Comparison of ENCODE assay signal across 9 cellular contexts in genomic region chr19:3699071-3699740, GRCh38. TPM values are rescaled to one million over a fixed set of nuclear protein-coding genes. Genes with fewer than 3 reads are reported as not detected.
DNase-seq lines count a peak whose midpoint lies in the region; ATAC-seq, FAIRE-seq and TF ChIP-seq lines count a peak whose summit lies in the region.
"Had no signal": no experiment of that assay in that cellular context is flagged by ENCODE, and none has a peak within 500 bp of the region (broad histone marks: within the 10 kb centered on the region; RNA-seq: fewer than 3 reads in every experiment).

No MANE protein-coding gene starts in this region.

- no peak for ATAC-seq in CD8-positive, alpha-beta T cell
- no peak for ATAC-seq in HG03565 (IDR thresholded peaks at IDR 0.05; ENCODE audit: unreplicated experiment)

- H3K4me3 ChIP-seq in CD8-positive, alpha-beta T cell (ENCODE audit: low read depth, low read length) = peak overlapping the region; percentile 63
- peak overlapping the region; percentile 76 for H3K4me3 ChIP-seq in HUES48 (ENCODE audit: low read depth, low read length)

- H3K27me3 ChIP-seq in CD8-positive, alpha-beta T cell (ENCODE audit: insufficient read depth, low read length) = no peaks in the 10 kb centered on the region
- no peaks in the 10 kb centered on the region for H3K27me3 ChIP-seq in HUES48 (ENCODE audit: control insufficient read depth, insufficient read depth, low read length)

- DNase-seq in CD8-positive, alpha-beta T cell = peak in 1 of 7 experiments; percentile 26
- DNase-seq in activated CD4-positive, alpha-beta memory T cell treated with anti-CD3 and anti-CD28 coated beads for 36 hours = peak; percentile 50
- peak; percentile 49 for DNase-seq in fibroblast of peridontal ligament (ENCODE audit: extremely low read depth)
- peak; percentile 35 for DNase-seq in nephron progenitor cell
- DNase-seq in urothelium cell line (ENCODE audit: low spot score) = no peak
- DNase-seq in COLO829 (ENCODE audit: low spot score) = no peak

- no peak overlapping the region for H3K9ac ChIP-seq in HUES48 (ENCODE audit: low read depth, low read length)

- H3K36me3 ChIP-seq in CD8-positive, alpha-beta T cell (ENCODE audit: insufficient read depth, low read length) = no peaks in the 10 kb centered on the region
- H3K36me3 ChIP-seq in HUES48 (ENCODE audit: control insufficient read depth, insufficient read depth, low read length) = no peaks in the 10 kb centered on the region

- H3K27me3 Mint-ChIP-seq in CD8-positive, alpha-beta T cell (ENCODE audit: low read depth) = no peaks in the 10 kb centered on the region
- H3K27me3 Mint-ChIP-seq in activated CD4-positive, alpha-beta memory T cell treated with anti-CD3 and anti-CD28 coated beads for 36 hours = no peaks in the 10 kb centered on the region
- H3K27me3 Mint-ChIP-seq in nephron progenitor cell (ENCODE audit: low read depth, poor library complexity) = no peaks in the 10 kb centered on the region

- CTCF ChIA-PET in CD8-positive, alpha-beta T cell (lab: Charles Lee) = interaction anchor here (1.1 to 16.6 kb wide), 4 partner anchors 11 to 39 kb away, joined by 3 to 160 read pairs (median 16); no protein-coding TSS in a partner anchor
- CTCF ChIA-PET in activated CD4-positive, alpha-beta memory T cell treated with anti-CD3 and anti-CD28 coated beads for 36 hours (lab: Charles Lee) = interaction anchor here (0.6 to 4.9 kb wide), 10 partner anchors 9 to 154 kb away, joined by 3 to 39 read pairs (median 4); partner anchors contain the start of gene MRPL54

- H3K4me3 Mint-ChIP-seq in CD8-positive, alpha-beta T cell = peak overlapping the region; percentile 88
- peak overlapping the region; percentile 90 for H3K4me3 Mint-ChIP-seq in activated CD4-positive, alpha-beta memory T cell treated with anti-CD3 and anti-CD28 coated beads for 36 hours
- H3K4me3 Mint-ChIP-seq in nephron progenitor cell = peak overlapping the region; percentile 90

- H3K4me1 Mint-ChIP-seq in CD8-positive, alpha-beta T cell (ENCODE audit: low read depth) = peaks cover 29% of the 10 kb centered on the region
- peaks cover 18% of the 10 kb centered on the region for H3K4me1 Mint-ChIP-seq in activated CD4-positive, alpha-beta memory T cell treated with anti-CD3 and anti-CD28 coated beads for 36 hours (ENCODE audit: low read depth)
- H3K4me1 Mint-ChIP-seq in nephron progenitor cell = peaks cover 32% of the 10 kb centered on the region

- H3K9me3 Mint-ChIP-seq in CD8-positive, alpha-beta T cell = no peaks in the 10 kb centered on the region
- H3K9me3 Mint-ChIP-seq in activated CD4-positive, alpha-beta memory T cell treated with anti-CD3 and anti-CD28 coated beads for 36 hours = no peaks in the 10 kb centered on the region
- no peaks in the 10 kb centered on the region for H3K9me3 Mint-ChIP-seq in nephron progenitor cell

- H3K36me3 Mint-ChIP-seq in CD8-positive, alpha-beta T cell = peaks cover 4% of the 10 kb centered on the region
- H3K36me3 Mint-ChIP-seq in activated CD4-positive, alpha-beta memory T cell treated with anti-CD3 and anti-CD28 coated beads for 36 hours = no peaks in the 10 kb centered on the region
- no peaks in the 10 kb centered on the region for H3K36me3 Mint-ChIP-seq in nephron progenitor cell (ENCODE audit: low read depth)

- intact Hi-C loops in CD8-positive, alpha-beta T cell (cut with DNase I, micrococcal nuclease) = no loop called here
- intact Hi-C loops in activated CD4-positive, alpha-beta memory T cell treated with anti-CD3 and anti-CD28 coated beads for 36 hours (cut with micrococcal nuclease) = no loop called here

- POLR2A ChIA-PET in CD8-positive, alpha-beta T cell (lab: Charles Lee) = interaction anchor here (1.1 to 2.5 kb wide), 4 partner anchors 9 to 145 kb away, joined by 3 to 21 read pairs (median 4); no protein-coding TSS in a partner anchor
- POLR2A ChIA-PET in activated CD4-positive, alpha-beta memory T cell treated with anti-CD3 and anti-CD28 coated beads for 36 hours (lab: Charles Lee) = interaction anchor here (2.0 kb wide), 1 partner anchor 11 kb away, joined by 5 read pairs; no protein-coding TSS in a partner anchor

- H3K4me1 ChIP-seq in CD8-positive, alpha-beta T cell (ENCODE audit: insufficient read depth, low read length) = peaks cover 19% of the 10 kb centered on the region
- H3K4me1 ChIP-seq in HUES48 (ENCODE audit: control insufficient read depth, insufficient read depth, low read length) = no peaks in the 10 kb centered on the region

- H3K27ac ChIP-seq in CD8-positive, alpha-beta T cell (ENCODE audit: low read depth, low read length) = no peak overlapping the region
- H3K27ac ChIP-seq in HUES48 (ENCODE audit: low read depth, low read length) = peak overlapping the region; percentile 12

- H3K9me3 ChIP-seq in CD8-positive, alpha-beta T cell (ENCODE audit: low read length) = no peaks in the 10 kb centered on the region
- H3K9me3 ChIP-seq in HUES48 (ENCODE audit: control insufficient read depth, insufficient read depth, low read length) = no peaks in the 10 kb centered on the region

- no peak for FAIRE-seq in urothelium cell line (lab: Jason Lieb, UNC)
- FAIRE-seq: TTC549 had no signal

- H3K27ac Mint-ChIP-seq in CD8-positive, alpha-beta T cell = peak overlapping the region; percentile 81
- peak overlapping the region; percentile 30 for H3K27ac Mint-ChIP-seq in activated CD4-positive, alpha-beta memory T cell treated with anti-CD3 and anti-CD28 coated beads for 36 hours
- peak overlapping the region; percentile 79 for H3K27ac Mint-ChIP-seq in nephron progenitor cell

- no peak for TF ChIP-seq CTCF in CD8-positive, alpha-beta T cell (IDR thresholded peaks at IDR 0.05)
- TF ChIP-seq CTCF in nephron progenitor cell (IDR thresholded peaks at IDR 0.05) = no peak

RNA-seq across cellular contexts. Expression of gene PIP5K1C, which starts 1.1 kb away (rescaled TPM):
- 10 to 100 TPM; 11.4 to 12.2 TPM for total RNA-seq in CD8-positive, alpha-beta T cell
- 10 to 100 TPM; 14.7 to 15.7 TPM for total RNA-seq in activated CD4-positive, alpha-beta memory T cell treated with anti-CD3 and anti-CD28 coated beads for 36 hours

RNA-seq across cellular contexts. Expression of gene TJP3, which starts 9.0 kb away (rescaled TPM):
- 1 to 10 TPM; 3.4 to 4.6 TPM for total RNA-seq in CD8-positive, alpha-beta T cell
- total RNA-seq in activated CD4-positive, alpha-beta memory T cell treated with anti-CD3 and anti-CD28 coated beads for 36 hours = 1 to 10 TPM; 3.1 to 3.7 TPM

Comparison
In these comparisons a context has a peak if more than half of its experiments do, and no peak if none do; other contexts are left out.
1. DNase-seq: peak in activated CD4-positive, alpha-beta memory T cell treated with anti-CD3 and anti-CD28 coated beads for 36 hours (single experiment), fibroblast of peridontal ligament (single experiment) and nephron progenitor cell (single experiment); none in urothelium cell line (single experiment) and COLO829 (single experiment).
2. H3K27ac Mint-ChIP-seq: peak in every context shown above with its lines; median percentile 81 in CD8-positive, alpha-beta T cell; 79 in nephron progenitor cell; 30 in activated CD4-positive, alpha-beta memory T cell treated with anti-CD3 and anti-CD28 coated beads for 36 hours.
3. Peak in every context shown above with its lines, with median percentiles within 50 percentile points of each other: H3K4me3 Mint-ChIP-seq.